20 cellular contexts compared by ENCODE assay signal in genomic region chr5:64771736-64772135, GRCh38. TPM values are rescaled to one million over a fixed set of nuclear protein-coding genes. Genes with fewer than 3 reads are reported as not detected.
DNase-seq lines count a peak whose midpoint lies in the region; ATAC-seq, FAIRE-seq and TF ChIP-seq lines count a peak whose summit lies in the region.
"Had no signal": no experiment of that assay in that cellular context is flagged by ENCODE, and none has a peak within 500 bp of the region (broad histone marks: within the 10 kb centered on the region; RNA-seq: fewer than 3 reads in every experiment).

No MANE protein-coding gene starts in this region.

- peaks cover 58% of the 10 kb centered on the region for H3K4me1 Mint-ChIP-seq in CD4-positive, alpha-beta T cell (ENCODE audit: low read depth)
- peaks cover 33% of the 10 kb centered on the region for H3K4me1 Mint-ChIP-seq in neural crest cell

- no peak for TF ChIP-seq POLR2A in GM12878 (IDR thresholded peaks at IDR 0.05; ENCODE audit: low read depth, low read length)

- no peak for DNase-seq in CD4-positive, alpha-beta T cell
- no peak for DNase-seq in GM12878 (ENCODE audit: low read depth, low spot score)
- DNase-seq in epithelial cell of esophagus (ENCODE audit: low read depth): peak; percentile 73
- DNase-seq in neural crest cell (ENCODE audit: low read depth, low spot score): no peak
- no peak for DNase-seq in HEK293T (ENCODE audit: extremely low spot score)
- DNase-seq in PC-9: no peak
- no peak for DNase-seq in NCI-H345 (lab: John Stamatoyannopoulos, UW)
- DNase-seq: Caco-2; CD8-positive, alpha-beta memory T cell; GDM1; HCEC 1CT; HFFc6 had no signal

- BruUV-seq in GM12878 (replicated peaks; lab: Mats Ljungman, UMichigan): no TSS peak
- BruUV-seq in PC-9 (replicated peaks; lab: Mats Ljungman, UMichigan): no TSS peak

- RAD21 ChIA-PET in GM12878 (lab: Charles Lee; ENCODE audit: unreplicated experiment): interaction anchor here (2.1 kb wide), 1 partner anchor 711 kb away, joined by 6 read pairs; no protein-coding TSS in a partner anchor

- H3K36me3 ChIP-seq in GM12878 (ENCODE audit: control insufficient read depth in 2 of 2, insufficient read depth in 2 of 2, low read length in 1 of 2) (peaks cover 0 to 5% of the 10 kb centered on the region in 2 experiments; a peak in 1 of 4 replicates), PC-9 (ENCODE audit: low read depth) (no peaks in the 10 kb centered on the region)

- H3K9me3 Mint-ChIP-seq in CD4-positive, alpha-beta T cell: no peaks in the 10 kb centered on the region
- no peaks in the 10 kb centered on the region for H3K9me3 Mint-ChIP-seq in neural crest cell
- H3K9me3 Mint-ChIP-seq: CD8-positive, alpha-beta memory T cell; GM23338; HFFc6 had no signal

- H3F3A ChIP-seq in PC-9 (ENCODE audit: insufficient read depth, low read depth): peaks cover 7% of the 10 kb centered on the region; the same call in 1 of the 2 replicates

- H3K4me3 ChIP-seq in GM12878 (no peak overlapping the region), epithelial cell of esophagus (ENCODE audit: low read length) (no peak overlapping the region), PC-9 (no peak overlapping the region)
- H3K4me3 ChIP-seq: A549; BLaER1 treated with 17β-estradiol and CSF1 and Interleukin-3, amounts not matched to agents 10 nM and 100 nM; GM23338 had no signal

- no peak overlapping the region for H3K27ac ChIP-seq in CD4-positive, alpha-beta T cell (ENCODE audit: low read depth, low read length)
- peak overlapping the region; percentile 31; the same call in 1 of the 2 replicates for H3K27ac ChIP-seq in GM12878 (ENCODE audit: control insufficient read depth, insufficient read depth)
- no peak overlapping the region for H3K27ac ChIP-seq in PC-9
- H3K27ac ChIP-seq: 22Rv1; A549; BLaER1 treated with 17β-estradiol and CSF1 and Interleukin-3, amounts not matched to agents 10 nM and 100 nM; HL-60 had no signal

- intact Hi-C loops in CD4-positive, alpha-beta T cell (cut with DNase I, micrococcal nuclease): no loop called here
- intact Hi-C loops in GM12878 (cut with micrococcal nuclease; ENCODE audit: unreplicated experiment) (no loop called here), PC-9 (cut with micrococcal nuclease; ENCODE audit: unreplicated experiment) (no loop called here)

- CTCF ChIA-PET in CD4-positive, alpha-beta T cell (lab: Charles Lee): no interaction called here
- CTCF ChIA-PET in GM12878 (lab: Yijun Ruan, JAX): interaction anchor here (1.1 to 1.3 kb wide), 3 partner anchors 17 to 136 kb away, joined by 3 read pairs; no protein-coding TSS in a partner anchor
- CTCF ChIA-PET in HEK293T (lab: Yijun Ruan, JAX): no interaction called here
- CTCF ChIA-PET in PC-9 (lab: Charles Lee): no interaction called here

- H3K27me3 ChIP-seq in CD4-positive, alpha-beta T cell (ENCODE audit: control insufficient read depth, insufficient read depth, low read length): no peaks in the 10 kb centered on the region
- H3K27me3 ChIP-seq in GM12878 (replicated peaks in 1 of 2; ENCODE audit: control insufficient read depth in 2 of 2, insufficient read depth in 2 of 2, low read length in 1 of 2): no peaks in the 10 kb centered on the region
- no peaks in the 10 kb centered on the region for H3K27me3 ChIP-seq in PC-9 (ENCODE audit: insufficient read depth, low read depth)
- H3K27me3 ChIP-seq: BLaER1 treated with 17β-estradiol and CSF1 and Interleukin-3, amounts not matched to agents 10 nM and 100 nM had no signal

- no peaks in the 10 kb centered on the region for H4K20me1 ChIP-seq in GM12878 (ENCODE audit: control insufficient read depth, insufficient read depth)
- H4K20me1 ChIP-seq in PC-9 (ENCODE audit: insufficient read depth): no peaks in the 10 kb centered on the region

- H3K27me3 Mint-ChIP-seq in CD4-positive, alpha-beta T cell: no peaks in the 10 kb centered on the region
- no peaks in the 10 kb centered on the region for H3K27me3 Mint-ChIP-seq in neural crest cell (ENCODE audit: low read depth)
- H3K27me3 Mint-ChIP-seq: B cell; CD8-positive, alpha-beta memory T cell had no signal

- no peak for FAIRE-seq in GM12878 (lab: Jason Lieb, UNC)
- FAIRE-seq: A549, D721Med, H54 had no signal

- H3K36me3 Mint-ChIP-seq in CD4-positive, alpha-beta T cell (ENCODE audit: low read depth): peaks cover 28% of the 10 kb centered on the region
- peaks cover 5% of the 10 kb centered on the region for H3K36me3 Mint-ChIP-seq in neural crest cell (ENCODE audit: low read depth)

- TF ChIP-seq EP300 in GM12878 (IDR thresholded peaks at IDR 0.05; ENCODE audit: borderline replicate concordance in 1 of 2, control insufficient read depth in 1 of 2, low read depth in 2 of 2, low read length in 2 of 2): no peak

- SMC1A ChIA-PET in GM12878 (lab: Charles Lee; ENCODE audit: uncharacterized antibody, unreplicated experiment): interaction anchor here (0.8 to 1.9 kb wide), 2 partner anchors 12 to 136 kb away, joined by 3 to 8 read pairs; no protein-coding TSS in a partner anchor

- H3K4me3 Mint-ChIP-seq in CD4-positive, alpha-beta T cell: peak overlapping the region; percentile 25
- H3K4me3 Mint-ChIP-seq in neural crest cell: peak overlapping the region; percentile 81
- H3K4me3 Mint-ChIP-seq: B cell, GM23338, HFFc6 had no signal

- no peaks in the 10 kb centered on the region for H3K9me2 ChIP-seq in PC-9 (ENCODE audit: insufficient read depth)

- H3K9ac ChIP-seq in GM12878 (ENCODE audit: control insufficient read depth, insufficient read depth, low read length): no peak overlapping the region
- H3K9ac ChIP-seq: BLaER1 treated with 17β-estradiol and CSF1 and Interleukin-3, amounts not matched to agents 10 nM and 100 nM had no signal

- peaks cover 13% of the 10 kb centered on the region for H3K4me1 ChIP-seq in GM12878 (ENCODE audit: control insufficient read depth, insufficient read depth, low read length)
- peaks cover 21% of the 10 kb centered on the region for H3K4me1 ChIP-seq in PC-9 (replicated peaks; ENCODE audit: insufficient read depth)

- in situ Hi-C loops in GM12878 (cut with MboI): no loop called here

- no peak for ATAC-seq in CD4-positive, alpha-beta T cell (ENCODE audit: poor library complexity)
- ATAC-seq in GM12878: no peak
- ATAC-seq: A549, GM23338 had no signal

- H3K4me2 ChIP-seq in GM12878 (ENCODE audit: control insufficient read depth, insufficient read depth) (no peak overlapping the region; the same call in 1 of the 2 replicates), PC-9 (no peak overlapping the region)
- H3K4me2 ChIP-seq: A549, GM23338 had no signal

- no peak overlapping the region for H3K27ac Mint-ChIP-seq in CD4-positive, alpha-beta T cell
- no peak overlapping the region for H3K27ac Mint-ChIP-seq in neural crest cell (ENCODE audit: unreplicated experiment)
- H3K27ac Mint-ChIP-seq: B cell; CD8-positive, alpha-beta memory T cell; GM23338; HFFc6 had no signal

- H2AFZ ChIP-seq in GM12878 (ENCODE audit: control insufficient read depth, low read depth, low read length) (no peak overlapping the region), PC-9 (no peak overlapping the region)
- H2AFZ ChIP-seq: GM23338 had no signal

- H3K79me2 ChIP-seq in GM12878 (ENCODE audit: control insufficient read depth, insufficient read depth, low read length): peaks cover 63% of the 10 kb centered on the region
- H3K79me2 ChIP-seq in PC-9 (ENCODE audit: low read depth): peaks cover 45% of the 10 kb centered on the region

- WGBS in GM12878 (ENCODE audit: insufficient coverage, insufficient replicate concordance, low lambda C conversion rate, missing lambda C conversion rate): 94% methylated on average over 4 of the region's 4 CpGs

- no peak for TF ChIP-seq RAD21 in GM12878 (IDR thresholded peaks at IDR 0.05; ENCODE audit: insufficient read depth, low read depth, low read length)

- TF ChIP-seq CTCF in CD4-positive, alpha-beta T cell (IDR thresholded peaks at IDR 0.05): no peak
- TF ChIP-seq CTCF in GM12878 (IDR thresholded peaks at IDR 0.05 in 2 of 3, conservative IDR thresholded peaks at IDR 0.05 in 1 of 3; ENCODE audit: control insufficient read depth in 2 of 3, extremely low read depth in 1 of 3, insufficient read depth in 1 of 3, low read depth in 3 of 3, low read length in 3 of 3) (no peak), epithelial cell of esophagus (IDR thresholded peaks at IDR 0.05; ENCODE audit: insufficient read depth, low read depth, low read length, missing control alignments) (no peak), neural crest cell (conservative IDR thresholded peaks at IDR 0.05) (no peak), PC-9 (conservative IDR thresholded peaks at IDR 0.05) (no peak)

- H3K9me3 ChIP-seq in CD4-positive, alpha-beta T cell (ENCODE audit: control insufficient read depth, low read length): no peaks in the 10 kb centered on the region
- H3K9me3 ChIP-seq in GM12878 (replicated peaks; ENCODE audit: control insufficient read depth, insufficient read depth, low read length) (no peaks in the 10 kb centered on the region), PC-9 (ENCODE audit: insufficient read depth, low read depth) (no peaks in the 10 kb centered on the region)
- H3K9me3 ChIP-seq: A549; BLaER1 treated with 17β-estradiol and CSF1 and Interleukin-3, amounts not matched to agents 10 nM and 100 nM; Caco-2 had no signal

- POLR2A ChIA-PET in CD4-positive, alpha-beta T cell (lab: Charles Lee): no interaction called here
- POLR2A ChIA-PET in GM12878 (lab: Charles Lee): interaction anchor here (1.0 kb wide), 1 partner anchor 709 kb away, joined by 5 read pairs; no protein-coding TSS in a partner anchor
- POLR2A ChIA-PET in HEK293T (lab: Yijun Ruan, JAX): no interaction called here
- POLR2A ChIA-PET in PC-9 (lab: Charles Lee; ENCODE audit: unreplicated experiment): no interaction called here

RNA-seq across cellular contexts. Expression of gene CWC27, which starts 3.0 kb away (rescaled TPM):
- 10 to 100 TPM; 14.2 to 14.5 TPM for total RNA-seq in CD4-positive, alpha-beta T cell
- 52.3 and 54.0 TPM in 2 replicates for total RNA-seq in GM12878 (2013; cell fraction: nucleolus; rRNA removed)
- total RNA-seq in GM12878 (2014; rRNA removed): 21.7 TPM in 2 replicates
- total RNA-seq in GM12878 (2014; rRNA removed; fragmentation: Illumina TruSeq; extraction: Trizol): 46.8 and 50.5 TPM in 2 replicates
- 30.4 and 31.1 TPM in 2 replicates for total RNA-seq in GM12878 (2021)
- 14.5 TPM for polyA plus RNA-seq in GM12878 (2011; ENCODE audit: low read depth)
- 40.9 and 59.6 TPM in 2 replicates for polyA plus RNA-seq in GM12878 (2011; rRNA removed)
- 9.6 and 11.6 TPM in 2 replicates for polyA plus RNA-seq in GM12878 (2011; cell fraction: cytosol; rRNA removed)
- polyA plus RNA-seq in GM12878 (2011; cell fraction: nucleus; rRNA removed): 15.2 and 17.2 TPM in 2 replicates
- polyA plus RNA-seq in GM12878 (2012): 20.4 and 22.8 TPM in 2 replicates
- 49.0 and 75.8 TPM in 2 replicates for polyA plus RNA-seq in GM12878 (2014; fragmentation: Illumina TruSeq; extraction: Trizol)
- 10 to 100 TPM; 55.4 to 59.8 TPM for polyA plus RNA-seq in GM12878 (2014; fragmentation: Nextera tagmentation; extraction: Ambion mirVana)
- 22.3 and 26.1 TPM in 2 replicates for polyA plus RNA-seq in GM12878 (2014; rRNA removed)
- polyA plus RNA-seq in GM12878 (2016; fragmentation: Nextera tagmentation; extraction: Ambion mirVana): 10 to 100 TPM; 47.1 to 61.9 TPM
- polyA minus RNA-seq in GM12878 (2011; rRNA and poly(A)+ RNA removed): 28.2 and 54.1 TPM in 2 replicates
- 8.6 and 9.0 TPM in 2 replicates for polyA minus RNA-seq in GM12878 (2011; cell fraction: cytosol; rRNA and poly(A)+ RNA removed)
- 34.0 and 57.3 TPM in 2 replicates for polyA minus RNA-seq in GM12878 (2011; cell fraction: nucleus; rRNA and poly(A)+ RNA removed)
- 29.4 and 36.5 TPM in 2 replicates for total RNA-seq in neural crest cell
- 17.1 and 24.1 TPM in 2 replicates for total RNA-seq in PC-9 (2021)

RNA-seq across cellular contexts. Expression of gene SREK1IP1, which starts 3.2 kb away (rescaled TPM):
- 10 to 100 TPM; 18.4 to 21.4 TPM for total RNA-seq in CD4-positive, alpha-beta T cell
- 15.0 and 18.4 TPM in 2 replicates for total RNA-seq in GM12878 (2013; cell fraction: nucleolus; rRNA removed)
- 9.1 and 12.5 TPM in 2 replicates for total RNA-seq in GM12878 (2014; rRNA removed)
- total RNA-seq in GM12878 (2014; rRNA removed; fragmentation: Illumina TruSeq; extraction: Trizol): 22.4 and 23.8 TPM in 2 replicates
- total RNA-seq in GM12878 (2021): 24.8 and 28.7 TPM in 2 replicates
- 26.6 TPM for polyA plus RNA-seq in GM12878 (2011; ENCODE audit: low read depth)
- polyA plus RNA-seq in GM12878 (2011; rRNA removed): 9.4 and 13.7 TPM in 2 replicates
- 6.2 and 8.0 TPM in 2 replicates for polyA plus RNA-seq in GM12878 (2011; cell fraction: cytosol; rRNA removed)
- polyA plus RNA-seq in GM12878 (2011; cell fraction: nucleus; rRNA removed): 3.1 and 4.3 TPM in 2 replicates
- polyA plus RNA-seq in GM12878 (2012): 8.9 and 19.1 TPM in 2 replicates
- polyA plus RNA-seq in GM12878 (2014; fragmentation: Illumina TruSeq; extraction: Trizol): 29.0 and 32.5 TPM in 2 replicates
- polyA plus RNA-seq in GM12878 (2014; fragmentation: Nextera tagmentation; extraction: Ambion mirVana): 10 to 100 TPM; 59.2 to 60.3 TPM
- polyA plus RNA-seq in GM12878 (2014; rRNA removed): 9.4 and 9.9 TPM in 2 replicates
- 10 to 100 TPM; 44.7 to 48.7 TPM for polyA plus RNA-seq in GM12878 (2016; fragmentation: Nextera tagmentation; extraction: Ambion mirVana)
- 7.8 and 9.8 TPM in 2 replicates for polyA minus RNA-seq in GM12878 (2011; rRNA and poly(A)+ RNA removed)
- polyA minus RNA-seq in GM12878 (2011; cell fraction: cytosol; rRNA and poly(A)+ RNA removed): 3.3 and 9.9 TPM in 2 replicates
- polyA minus RNA-seq in GM12878 (2011; cell fraction: nucleus; rRNA and poly(A)+ RNA removed): 2.1 and 6.9 TPM in 2 replicates
- 26.4 and 28.6 TPM in 2 replicates for total RNA-seq in neural crest cell
- total RNA-seq in PC-9 (2021): 10.9 and 12.8 TPM in 2 replicates
